8 cellular contexts compared by ENCODE assay signal in the genomic region with DNA sequence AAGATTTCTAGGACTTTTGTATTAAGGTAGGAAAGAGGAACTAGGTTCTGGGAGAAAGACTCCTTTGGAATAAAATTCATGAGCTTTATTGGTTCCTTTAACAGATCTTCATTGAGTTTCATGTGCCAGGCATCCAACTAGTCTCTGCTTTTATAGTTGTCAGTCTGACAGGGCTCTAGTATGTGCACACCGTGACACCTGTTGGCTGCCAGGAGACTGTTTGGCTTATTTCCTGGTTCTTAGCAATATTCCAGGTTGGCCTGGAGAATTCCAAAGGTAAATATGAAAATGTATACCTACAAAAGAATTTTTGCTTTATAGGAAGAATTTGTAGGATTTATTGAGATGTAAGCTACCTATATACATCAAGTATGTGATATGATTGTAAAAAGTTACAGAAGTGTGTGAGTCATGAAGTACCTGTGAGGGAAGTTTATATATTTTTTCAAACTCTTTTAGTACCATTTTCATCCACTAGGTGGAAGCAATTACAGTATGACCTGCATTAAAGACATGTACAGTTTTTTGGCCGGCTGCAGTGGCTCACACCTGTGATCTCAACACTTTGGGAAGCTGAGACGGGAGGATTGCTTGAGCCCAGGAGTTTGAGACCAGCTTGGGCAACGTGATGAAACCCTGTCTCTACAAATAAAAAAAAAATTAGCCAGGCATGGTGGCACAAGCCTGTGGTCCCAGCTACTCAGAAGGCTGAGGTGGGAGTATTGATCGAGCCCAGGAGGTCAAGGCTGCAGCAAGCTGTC. TPM values are rescaled to one million over a fixed set of nuclear protein-coding genes. Genes with fewer than 3 reads are reported as not detected.
DNase-seq lines count a peak whose midpoint lies in the region; ATAC-seq and TF ChIP-seq lines count a peak whose summit lies in the region.

No MANE protein-coding gene starts in this region.

- intact Hi-C loops in stomach (cut with DNase I; ENCODE audit: low total_unique reads), result no loop called here

- peaks cover 0 to 6% (median 0%) of the 10 kb centered on the region in 4 donors for H3K4me1 ChIP-seq in stomach

- 29 to 36% (median 29%) methylated on average over 5 of the region's 5 CpGs for WGBS in stomach, 5 donors

- no peaks in the 10 kb centered on the region for H3K27me3 ChIP-seq in stomach

- no peak overlapping the region for H3K4me3 ChIP-seq in astrocyte of the cerebellum (ENCODE audit: low read depth, low read length)
- H3K4me3 ChIP-seq in stomach, result no peak overlapping the region

- in situ Hi-C loops in astrocyte of the cerebellum (cut with HindIII; ENCODE audit: low sequenced_read_pairs), result loop anchor here (25.0 kb wide), 1 partner anchor 242 kb away; no protein-coding TSS in a partner anchor

- TF ChIP-seq POLR2A in stomach (IDR thresholded peaks at IDR 0.05), result no peak

- TF ChIP-seq CTCF in astrocyte of the cerebellum (IDR thresholded peaks at IDR 0.05; ENCODE audit: low read depth, low read length, missing control alignments), result peak; percentile 41
- TF ChIP-seq CTCF in stomach (IDR thresholded peaks at IDR 0.05), result peak in 5 of 7 experiments; percentile 39 to 74 (median 69)

- peaks cover 20 to 35% (median 34%) of the 10 kb centered on the region in 4 donors for H3K36me3 ChIP-seq in stomach

- peak; percentile 58 for DNase-seq in activated CD8-positive, alpha-beta memory T cell treated with anti-CD3 and anti-CD28 coated beads for 24 hours
- no peak for DNase-seq in activated CD8-positive, alpha-beta memory T cell treated with anti-CD3 and anti-CD28 coated beads, Interleukin-2, amount 50 U/mL, for 48 hours
- DNase-seq in HS-5 (ENCODE audit: low read depth) (peak; percentile 30), NCI-H82 treated with DMSO at 0.1 percent for 48 hours (lab: John Stamatoyannopoulos, UW; ENCODE audit: unreplicated experiment) (peak; percentile 13), astrocyte of the cerebellum (ENCODE audit: low read depth) (peak; percentile 48), iPS-NIHi11 (ENCODE audit: low spot score) (peak; percentile 67), stomach (peak; percentile 29)

- H3K27ac ChIP-seq in stomach, result peak overlapping the region in 1 of 5 donors; percentile 18

- TF ChIP-seq EP300 in stomach (IDR thresholded peaks at IDR 0.05), result no peak

- H3K9me3 ChIP-seq in stomach, result no peaks in the 10 kb centered on the region

- ATAC-seq in GM21529 (IDR thresholded peaks at IDR 0.05; ENCODE audit: unreplicated experiment), result peak; percentile 90

RNA-seq across cellular contexts. Expression of a gene that starts 35.2 kb away (rescaled TPM):
- 10 to 100 TPM in 3 of 5 donors, 1 to 10 TPM in 2; 2.3 to 51.8 (median 26.1) TPM for total RNA-seq in stomach
- 10 to 100 TPM; 22.9 to 28.3 (median 23.9) TPM for polyA plus RNA-seq in stomach

RNA-seq across cellular contexts. Expression of a gene that starts 35.3 kb away (rescaled TPM):
- 10 to 100 TPM in 2 of 5 donors, 1 to 10 TPM in 3; 4.7 to 22.0 (median 8.7) TPM for total RNA-seq in stomach
- 1 to 10 TPM; 6.2 to 9.3 (median 8.1) TPM for polyA plus RNA-seq in stomach
